19 cellular contexts compared by ENCODE assay signal in the genomic region with DNA sequence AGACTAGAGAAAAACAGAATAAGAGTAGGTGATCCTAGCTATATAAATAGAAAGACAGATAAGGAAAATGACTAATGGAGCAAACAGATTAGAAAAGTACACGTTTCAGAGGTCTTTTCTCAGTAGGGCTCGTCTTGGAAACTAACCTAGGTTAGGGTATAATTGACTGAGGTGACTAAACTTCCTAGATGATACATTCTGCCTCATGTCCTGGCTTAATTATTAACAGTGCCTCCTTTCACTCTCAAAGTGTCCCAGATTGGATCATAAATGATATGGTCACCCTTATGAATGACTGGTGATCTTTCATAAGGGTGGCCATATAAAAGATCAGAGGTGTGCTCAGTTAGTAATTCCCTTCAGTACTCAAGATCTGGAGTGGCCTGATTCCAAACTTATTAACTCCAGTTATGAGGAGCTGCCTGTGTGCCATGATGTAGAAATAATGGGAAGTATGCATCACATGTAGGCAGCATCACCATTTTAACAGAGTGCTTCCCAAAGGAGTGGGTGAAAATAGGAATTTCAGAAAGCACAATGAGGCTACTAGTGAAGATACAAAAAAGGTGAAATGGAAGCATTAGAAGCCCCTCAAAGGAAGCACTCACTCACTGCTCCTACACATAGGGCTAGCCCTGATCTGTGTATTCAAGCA. TPM values are rescaled to one million over a fixed set of nuclear protein-coding genes. Genes with fewer than 3 reads are reported as not detected.
DNase-seq lines count a peak whose midpoint lies in the region; ATAC-seq, FAIRE-seq and TF ChIP-seq lines count a peak whose summit lies in the region.
"Had no signal": no experiment of that assay in that cellular context is flagged by ENCODE, and none has a peak within 500 bp of the region (broad histone marks: within the 10 kb centered on the region; RNA-seq: fewer than 3 reads in every experiment).

No MANE protein-coding gene starts in this region.

- H3K27me3 ChIP-seq in endothelial cell of umbilical vein (ENCODE audit: control insufficient read depth in 2 of 2, insufficient read depth in 2 of 2, low read length in 2 of 2), result no peaks in the 10 kb centered on the region
- H3K27me3 ChIP-seq: foreskin keratinocyte, upper lobe of right lung had no signal

- no peak overlapping the region for H3K4me2 ChIP-seq in endothelial cell of umbilical vein (ENCODE audit: insufficient read depth, low read length)

- H4K20me1 ChIP-seq in endothelial cell of umbilical vein (replicated peaks; ENCODE audit: control insufficient read depth, extremely low read depth, insufficient read depth, low read length), result no peaks in the 10 kb centered on the region

- peak; percentile 76 for ATAC-seq in GM18511 (IDR thresholded peaks at IDR 0.05; ENCODE audit: unreplicated experiment)
- peak; percentile 61 for ATAC-seq in HG03432 (IDR thresholded peaks at IDR 0.05; ENCODE audit: unreplicated experiment)
- peak; percentile 72 for ATAC-seq in mucosa of descending colon
- ATAC-seq: foreskin keratinocyte, sciatic nerve, upper lobe of right lung had no signal

- H3K4me1 ChIP-seq in endothelial cell of umbilical vein (ENCODE audit: control insufficient read depth, extremely low read depth, insufficient read depth, low read length) (no peaks in the 10 kb centered on the region), mucosa of descending colon (ENCODE audit: low read depth) (no peaks in the 10 kb centered on the region)
- H3K4me1 ChIP-seq: foreskin keratinocyte, upper lobe of right lung had no signal

- H3K9me1 ChIP-seq in endothelial cell of umbilical vein (replicated peaks; ENCODE audit: control insufficient read depth, extremely low read depth, insufficient read depth, low read length), result no peaks in the 10 kb centered on the region

- intact Hi-C loops in endothelial cell of umbilical vein (cut with micrococcal nuclease), result no loop called here
- intact Hi-C loops in mucosa of descending colon (cut with DNase I, micrococcal nuclease), result no loop called here

- no peak overlapping the region for H3K9ac ChIP-seq in endothelial cell of umbilical vein (replicated peaks; ENCODE audit: extremely low read depth, insufficient read depth, low read length)

- TF ChIP-seq POLR2A in endothelial cell of umbilical vein (IDR thresholded peaks at IDR 0.05; ENCODE audit: low read depth, low read length), result no peak

- H3K36me3 ChIP-seq in endothelial cell of umbilical vein (ENCODE audit: control insufficient read depth in 2 of 2, extremely low read depth in 1 of 2, insufficient read depth in 2 of 2, low read length in 2 of 2) (no peaks in the 10 kb centered on the region), mucosa of descending colon (ENCODE audit: low read depth) (no peaks in the 10 kb centered on the region)
- H3K36me3 ChIP-seq: upper lobe of right lung had no signal

- FAIRE-seq in endothelial cell of umbilical vein (lab: Jason Lieb, UNC) (no peak), D721Med (lab: Jason Lieb, UNC) (no peak)

- no peak overlapping the region for H3K27ac ChIP-seq in endothelial cell of umbilical vein (ENCODE audit: insufficient read depth, low read depth, low read length)
- H3K27ac ChIP-seq: foreskin keratinocyte, upper lobe of right lung had no signal

- CTCF ChIA-PET in endothelial cell of umbilical vein (lab: Charles Lee), result no interaction called here

- no peaks in the 10 kb centered on the region for H3K79me2 ChIP-seq in endothelial cell of umbilical vein (ENCODE audit: control insufficient read depth, insufficient read depth, low read length)

- dilution Hi-C loops in endothelial cell of umbilical vein (cut with MboI; ENCODE audit: extremely low pct_ligation_motif_present, low sequenced_read_pairs), result no loop called here

- DNase-seq in endothelial cell of umbilical vein (ENCODE audit: low read depth, low spot score) (peak; percentile 1), mucosa of descending colon (no peak), D721Med (ENCODE audit: insufficient read length, low spot score) (no peak), activated gamma-delta T cell treated with Interleukin-2 at 50 U/mL for 16 hours (no peak), hypothalamus (lab: John Stamatoyannopoulos, UW) (no peak)
- DNase-seq: activated CD4-positive, alpha-beta T cell treated with anti-CD3 and anti-CD28 coated beads, Interleukin-2, amount 50 U/mL, for 1 hour; activated naive CD4-positive, alpha-beta T cell; aorta; KG1; NCI-H1092; NCI-H2029 treated with DMSO at 0.1 percent for 48 hours; NCI-H446; nucleus accumbens; SW 1271; upper lobe of right lung had no signal

- no TSS peak for BruUV-seq in endothelial cell of umbilical vein (replicated peaks; lab: Mats Ljungman, UMichigan)

- H3K4me3 ChIP-seq in endothelial cell of umbilical vein (replicated peaks in 1 of 3; ENCODE audit: insufficient read depth in 1 of 3, low read depth in 1 of 3, low read length in 3 of 3), result no peak overlapping the region
- H3K4me3 ChIP-seq in mucosa of descending colon, result no peak overlapping the region
- H3K4me3 ChIP-seq: upper lobe of right lung had no signal

- H2AFZ ChIP-seq in endothelial cell of umbilical vein (ENCODE audit: low read depth, low read length), result no peak overlapping the region

- H3K9me3 ChIP-seq in endothelial cell of umbilical vein (replicated peaks; ENCODE audit: control insufficient read depth, insufficient read depth, low read length), result no peaks in the 10 kb centered on the region
- no peaks in the 10 kb centered on the region for H3K9me3 ChIP-seq in mucosa of descending colon
- H3K9me3 ChIP-seq: upper lobe of right lung had no signal

- TF ChIP-seq CTCF in endothelial cell of umbilical vein (IDR thresholded peaks at IDR 0.05; ENCODE audit: extremely low read depth in 1 of 2, insufficient read depth in 1 of 2, low read depth in 1 of 2, low read length in 2 of 2) (no peak), mucosa of descending colon (IDR thresholded peaks at IDR 0.05) (no peak), D721Med (IDR thresholded peaks at IDR 0.05; ENCODE audit: insufficient read depth, missing control alignments) (no peak)

- POLR2A ChIA-PET in endothelial cell of umbilical vein (lab: Charles Lee), result no interaction called here

TF ChIP-seq in endothelial cell of umbilical vein, 7 proteins besides CTCF, POLR2A, EP300 and RAD21:
- no peak for TF ChIP-seq JUN (IDR thresholded peaks at IDR 0.05; ENCODE audit: borderline replicate concordance, insufficient read depth, insufficient read length, low read depth)
- TF ChIP-seq FOS (IDR thresholded peaks at IDR 0.05; ENCODE audit: borderline replicate concordance, insufficient read depth, low read length), result no peak
- TF ChIP-seq, protein P1, sequence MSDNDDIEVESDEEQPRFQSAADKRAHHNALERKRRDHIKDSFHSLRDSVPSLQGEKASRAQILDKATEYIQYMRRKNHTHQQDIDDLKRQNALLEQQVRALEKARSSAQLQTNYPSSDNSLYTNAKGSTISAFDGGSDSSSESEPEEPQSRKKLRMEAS (IDR thresholded peaks at IDR 0.05; ENCODE audit: insufficient read depth, insufficient read length), result no peak
- no peak for TF ChIP-seq POLR2AphosphoS5 (IDR thresholded peaks at IDR 0.05; ENCODE audit: insufficient read depth, low read depth, low read length)
- no peak for TF ChIP-seq GATA2 (IDR thresholded peaks at IDR 0.05; ENCODE audit: insufficient read depth, insufficient read length, low read depth, low read length)
- TF ChIP-seq EZH2 (IDR thresholded peaks at IDR 0.05; ENCODE audit: borderline replicate concordance, low read depth, low read length, severe bottlenecking), result no peak
- no peak for TF ChIP-seq MYC (IDR thresholded peaks at IDR 0.05; ENCODE audit: low read depth, low read length)
TF ChIP-seq in endothelial cell of umbilical vein: peak in this region for 0.

RNA-seq across cellular contexts. Expression of a gene that starts 14.7 kb away (rescaled TPM):
- total RNA-seq in endothelial cell of umbilical vein (not detected in 2 replicates), mucosa of descending colon (1 to 10 TPM in 1 of 3 donors, under 1 TPM in 2; 0.51 to 1.2 (median 0.72) TPM)
- polyA plus RNA-seq in endothelial cell of umbilical vein, result 0.05 TPM in 1 of 2 replicates, not detected in the other
- polyA plus RNA-seq in endothelial cell of umbilical vein (2011; cell fraction: cytosol; rRNA removed), result 0.03 TPM in 1 of 2 replicates, not detected in the other
- polyA plus RNA-seq in endothelial cell of umbilical vein (2011; cell fraction: nucleus; rRNA removed), result 0.03 and 0.14 TPM in 2 replicates
- not detected in 2 replicates for polyA plus RNA-seq in endothelial cell of umbilical vein (2012)
- not detected in 2 replicates for polyA minus RNA-seq in endothelial cell of umbilical vein
- not detected for polyA minus RNA-seq in endothelial cell of umbilical vein (2011; cell fraction: cytosol; rRNA and poly(A)+ RNA removed)
- polyA minus RNA-seq in endothelial cell of umbilical vein (2011; cell fraction: nucleus; rRNA and poly(A)+ RNA removed), result not detected in 2 replicates
- total RNA-seq: foreskin keratinocyte, upper lobe of right lung had no signal
- polyA plus RNA-seq: foreskin keratinocyte had no signal
